In the genomic region with DNA sequence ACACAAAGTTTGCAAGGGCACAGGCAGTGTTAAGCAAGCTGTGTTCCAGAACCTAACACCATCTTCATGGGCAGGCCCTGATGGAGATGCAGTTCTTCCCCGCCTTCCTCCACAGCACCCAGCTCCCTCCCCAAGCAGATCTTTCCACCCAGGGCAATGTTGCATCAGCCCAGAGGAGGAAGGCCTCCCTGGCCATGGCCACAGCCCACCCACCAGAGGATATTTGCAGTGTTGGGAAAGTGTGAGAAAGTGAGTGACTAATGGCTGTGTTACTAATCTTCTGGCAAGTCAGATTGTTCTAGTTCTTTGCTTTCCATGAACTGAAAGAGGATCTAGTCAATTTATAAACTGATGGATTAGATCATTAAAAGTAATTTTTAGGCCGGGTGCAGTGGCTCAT, we compare ENCODE assay signal across 9 cellular contexts. TPM values are rescaled to one million over a fixed set of nuclear protein-coding genes. Genes with fewer than 3 reads are reported as not detected.
DNase-seq lines count a peak whose midpoint lies in the region; ATAC-seq, FAIRE-seq and TF ChIP-seq lines count a peak whose summit lies in the region.
"Had no signal": no experiment of that assay in that cellular context is flagged by ENCODE, and none has a peak within 500 bp of the region (broad histone marks: within the 10 kb centered on the region; RNA-seq: fewer than 3 reads in every experiment).

No MANE protein-coding gene starts in this region.

- no peaks in the 10 kb centered on the region for H3K27me3 ChIP-seq in adipocyte (replicated peaks; ENCODE audit: control insufficient read depth, insufficient read depth, low read length)
- H3K27me3 ChIP-seq in naive thymus-derived CD4-positive, alpha-beta T cell (ENCODE audit: control insufficient read depth in 2 of 2, insufficient read depth in 2 of 2, low read length in 2 of 2) = no peaks in the 10 kb centered on the region
- H3K27me3 ChIP-seq: dorsolateral prefrontal cortex had no signal

- H3K9me3 ChIP-seq in adipocyte (ENCODE audit: control insufficient read depth, low read length) = no peaks in the 10 kb centered on the region
- no peaks in the 10 kb centered on the region for H3K9me3 ChIP-seq in naive thymus-derived CD4-positive, alpha-beta T cell (ENCODE audit: control insufficient read depth in 2 of 3, low read length in 3 of 3)

- no peak overlapping the region for H3K4me3 Mint-ChIP-seq in natural killer cell treated with Interleukin-12 subunit alpha and Interleukin-12 subunit beta and Interleukin-15 and Interleukin-18, amount 100 ng/mL, for 72 hours
- no peak overlapping the region for H3K4me3 Mint-ChIP-seq in natural killer cell
- no peak overlapping the region for H3K4me3 Mint-ChIP-seq in naive thymus-derived CD4-positive, alpha-beta T cell

- no peak overlapping the region for H3K27ac Mint-ChIP-seq in natural killer cell treated with Interleukin-12 subunit alpha and Interleukin-12 subunit beta and Interleukin-15 and Interleukin-18, amount 100 ng/mL, for 72 hours
- H3K27ac Mint-ChIP-seq in natural killer cell = no peak overlapping the region
- H3K27ac Mint-ChIP-seq in naive thymus-derived CD4-positive, alpha-beta T cell = no peak overlapping the region

- no peaks in the 10 kb centered on the region for H3K36me3 ChIP-seq in adipocyte (ENCODE audit: control insufficient read depth, insufficient read depth, low read length, severe bottlenecking)
- H3K36me3 ChIP-seq in naive thymus-derived CD4-positive, alpha-beta T cell (ENCODE audit: control insufficient read depth in 2 of 3, insufficient read depth in 3 of 3, low read length in 3 of 3) = no peaks in the 10 kb centered on the region

- no peaks in the 10 kb centered on the region for H3K27me3 Mint-ChIP-seq in natural killer cell treated with Interleukin-12 subunit alpha and Interleukin-12 subunit beta and Interleukin-15 and Interleukin-18, amount 100 ng/mL, for 72 hours
- H3K27me3 Mint-ChIP-seq in natural killer cell (ENCODE audit: low read depth in 2 of 2) = no peaks in the 10 kb centered on the region
- H3K27me3 Mint-ChIP-seq in naive thymus-derived CD4-positive, alpha-beta T cell = no peaks in the 10 kb centered on the region

- intact Hi-C loops in natural killer cell (cut with micrococcal nuclease) = no loop called here
- intact Hi-C loops in naive thymus-derived CD4-positive, alpha-beta T cell (cut with micrococcal nuclease) = loop anchor here in 1 of 2 donors (5.0 kb wide), 1 partner anchor 33 kb away; no protein-coding TSS in a partner anchor

- no peak overlapping the region for H3K27ac ChIP-seq in naive thymus-derived CD4-positive, alpha-beta T cell (ENCODE audit: low read depth, low read length)
- H3K27ac ChIP-seq: dorsolateral prefrontal cortex had no signal

- H3K4me3 ChIP-seq in adipocyte (ENCODE audit: low read length) = no peak overlapping the region
- H3K4me3 ChIP-seq in naive thymus-derived CD4-positive, alpha-beta T cell (ENCODE audit: low read length) = no peak overlapping the region
- H3K4me3 ChIP-seq: dorsolateral prefrontal cortex had no signal

- peaks cover 16 to 18% of the 10 kb centered on the region in 2 donors for H3K4me1 Mint-ChIP-seq in natural killer cell treated with Interleukin-12 subunit alpha and Interleukin-12 subunit beta and Interleukin-15 and Interleukin-18, amount 100 ng/mL, for 72 hours (ENCODE audit: low read depth in 2 of 2)
- peaks cover 18 to 19% of the 10 kb centered on the region in 2 donors for H3K4me1 Mint-ChIP-seq in natural killer cell
- peaks cover 5 to 15% (median 13%) of the 10 kb centered on the region in 7 donors for H3K4me1 Mint-ChIP-seq in naive thymus-derived CD4-positive, alpha-beta T cell

- H3K36me3 Mint-ChIP-seq in natural killer cell treated with Interleukin-12 subunit alpha and Interleukin-12 subunit beta and Interleukin-15 and Interleukin-18, amount 100 ng/mL, for 72 hours = no peaks in the 10 kb centered on the region
- H3K36me3 Mint-ChIP-seq in natural killer cell = no peaks in the 10 kb centered on the region
- H3K36me3 Mint-ChIP-seq in naive thymus-derived CD4-positive, alpha-beta T cell = no peaks in the 10 kb centered on the region

- POLR2A ChIA-PET in naive thymus-derived CD4-positive, alpha-beta T cell (lab: Charles Lee) = interaction anchor here (0.7 kb wide), 1 partner anchor 38 kb away, joined by 6 read pairs; no protein-coding TSS in a partner anchor

- no peak for FAIRE-seq in GM12891 (lab: Jason Lieb, UNC)

- peaks cover 58% of the 10 kb centered on the region for H3K4me1 ChIP-seq in adipocyte (ENCODE audit: control insufficient read depth, insufficient read depth, low read length)
- peaks cover 0 to 3% of the 10 kb centered on the region in 2 donors for H3K4me1 ChIP-seq in naive thymus-derived CD4-positive, alpha-beta T cell (ENCODE audit: control insufficient read depth in 2 of 2, insufficient read depth in 2 of 2, low read length in 2 of 2)

- no peak for TF ChIP-seq CTCF in natural killer cell (IDR thresholded peaks at IDR 0.05)

- ATAC-seq in natural killer cell treated with Interleukin-12 subunit alpha and Interleukin-12 subunit beta and Interleukin-15 and Interleukin-18, amount 100 ng/mL, for 72 hours = peak; percentile 47 to 62
- no peak for ATAC-seq in natural killer cell
- peak; percentile 31 for ATAC-seq in naive thymus-derived CD4-positive, alpha-beta T cell
- ATAC-seq in GM18868 (IDR thresholded peaks at IDR 0.05; ENCODE audit: unreplicated experiment) = no peak
- ATAC-seq in HG03045 (IDR thresholded peaks at IDR 0.05; ENCODE audit: unreplicated experiment) = no peak

- TF ChIP-seq POLR2A in GM12891 (IDR thresholded peaks at IDR 0.05; ENCODE audit: low read depth, low read length) = no peak

- CTCF ChIA-PET in naive thymus-derived CD4-positive, alpha-beta T cell (lab: Charles Lee) = no interaction called here

- no peaks in the 10 kb centered on the region for H3K9me3 Mint-ChIP-seq in natural killer cell treated with Interleukin-12 subunit alpha and Interleukin-12 subunit beta and Interleukin-15 and Interleukin-18, amount 100 ng/mL, for 72 hours
- no peaks in the 10 kb centered on the region for H3K9me3 Mint-ChIP-seq in natural killer cell
- H3K9me3 Mint-ChIP-seq in naive thymus-derived CD4-positive, alpha-beta T cell = peaks cover 0 to 2% (median 0%) of the 10 kb centered on the region in 11 donors

- no peak for DNase-seq in natural killer cell treated with Interleukin-12 subunit alpha and Interleukin-12 subunit beta and Interleukin-15 and Interleukin-18, amount 100 ng/mL, for 72 hours (ENCODE audit: low spot score)
- no peak for DNase-seq in natural killer cell
- peak; percentile 66 for DNase-seq in adipocyte (ENCODE audit: low read depth)
- DNase-seq in naive thymus-derived CD4-positive, alpha-beta T cell = no peak
- no peak for DNase-seq in cortex of kidney (lab: John Stamatoyannopoulos, UW)
- DNase-seq in GM12891 (ENCODE audit: insufficient read length, low spot score) = no peak

- peak overlapping the region; percentile 78 for H3K9ac ChIP-seq in adipocyte (ENCODE audit: low read length)

TF ChIP-seq in GM12891, 5 proteins besides CTCF, POLR2A, EP300 and RAD21:
- TF ChIP-seq POU2F2 (IDR thresholded peaks at IDR 0.05; ENCODE audit: low read depth, low read length) = no peak
- TF ChIP-seq PAX5 (IDR thresholded peaks at IDR 0.05; ENCODE audit: insufficient read depth, low read length, severe bottlenecking) = no peak
- TF ChIP-seq TAF1 (IDR thresholded peaks at IDR 0.05; ENCODE audit: low read depth, low read length) = no peak
- TF ChIP-seq POLR2AphosphoS5 (IDR thresholded peaks at IDR 0.05; ENCODE audit: low read depth, low read length) = no peak
- no peak for TF ChIP-seq SPI1 (IDR thresholded peaks at IDR 0.05; ENCODE audit: low read depth, low read length)
TF ChIP-seq in GM12891: peak in this region for 0.

RNA-seq across cellular contexts. Expression of gene ATP10A, which starts 42.0 kb away (rescaled TPM):
- 10 to 100 TPM; 16.6 to 22.8 TPM for total RNA-seq in natural killer cell treated with Interleukin-12 subunit alpha and Interleukin-12 subunit beta and Interleukin-15 and Interleukin-18, amount 100 ng/mL, for 72 hours
- total RNA-seq in natural killer cell = 10 to 100 TPM; 50.1 to 67.0 (median 51.2) TPM
- 10 to 100 TPM; 56.7 to 86.4 (median 71.2) TPM for total RNA-seq in naive thymus-derived CD4-positive, alpha-beta T cell
- polyA plus RNA-seq in naive thymus-derived CD4-positive, alpha-beta T cell = 10 to 100 TPM in 1 of 2 donors, 1 to 10 TPM in 1; 7.2 to 18.5 TPM
- 0.17 TPM for polyA plus RNA-seq in GM12891 (2012; ENCODE audit: low read depth, missing spikeins)

Comparison
In these comparisons a context has a peak if more than half of its experiments do, and no peak if none do; other contexts are left out.
1. ATAC-seq: peak in natural killer cell treated with Interleukin-12 subunit alpha and Interleukin-12 subunit beta and Interleukin-15 and Interleukin-18, amount 100 ng/mL, for 72 hours (2 of 2) and naive thymus-derived CD4-positive, alpha-beta T cell (single experiment); none in natural killer cell (0 of 3), GM18868 (single experiment) and HG03045 (single experiment).